In genomic region chr20:57802877-57803717, GRCh38 we compare ENCODE assay signal across 22 cellular contexts.
"Had no signal": no experiment of that assay in that cellular context is flagged by ENCODE, and none has a peak within 500 bp of the region (broad histone marks: within the 10 kb centered on the region; RNA-seq: fewer than 3 reads in every experiment).

No MANE protein-coding gene starts in this region.

- H3K27me3 ChIP-seq: adrenal gland, colonic mucosa, gastrocnemius medialis, thyroid gland had no signal

- H3K9me3 ChIP-seq: adrenal gland, colonic mucosa, esophagus squamous epithelium, gastrocnemius medialis, lower lobe of right lung, prostate gland, spleen, thyroid gland had no signal

- H3K4me1 ChIP-seq: adrenal gland, colonic mucosa, gastrocnemius medialis, lower lobe of right lung, prostate gland, spleen, thyroid gland had no signal

- H3K4me3 ChIP-seq: adrenal gland, colonic mucosa, dorsolateral prefrontal cortex, esophagus squamous epithelium, gastrocnemius medialis, lower lobe of right lung, prostate gland, spleen, thyroid gland had no signal

- H3K36me3 ChIP-seq: adrenal gland, colonic mucosa, esophagus squamous epithelium, gastrocnemius medialis, lower lobe of right lung, prostate gland, spleen, thyroid gland had no signal

- H3K27ac ChIP-seq: adrenal gland, colonic mucosa, dorsolateral prefrontal cortex, esophagus squamous epithelium, gastrocnemius medialis, lower lobe of right lung, prostate gland, spleen, thyroid gland had no signal

- DNase-seq: activated CD4-positive, alpha-beta T cell treated with anti-CD3 and anti-CD28 coated beads for 4 hours; activated CD4-positive, alpha-beta T cell treated with anti-CD3 and anti-CD28 coated beads, Interleukin-2, amount 50 U/mL, for 48 hours; activated CD4-positive, CD25-positive, alpha-beta regulatory T cell; activated CD8-positive, alpha-beta memory T cell treated with anti-CD3 and anti-CD28 coated beads, Interleukin-2, amount 50 U/mL, for 48 hours; activated gamma-delta T cell; activated naive CD4-positive, alpha-beta T cell treated with anti-CD3 and anti-CD28 coated beads, Interleukin-2, amount 50 U/mL, for 16 hours; activated T-cell treated with anti-CD3 and anti-CD28 coated beads, Interleukin-2, amount 50 U/mL, for 72 hours; adrenal gland; colonic mucosa; dorsolateral prefrontal cortex; esophagus squamous epithelium; gastrocnemius medialis; head of caudate nucleus; kidney; lower lobe of right lung; naive B cell; spleen; stimulated activated CD4-positive, alpha-beta T cell treated with anti-CD3 and anti-CD28 coated beads, Interleukin-4, amount 100 ng/mL, for 1 hour; stimulated activated naive CD4-positive, alpha-beta T cell; T1000; thyroid gland had no signal

- ATAC-seq: activated T-cell treated with anti-CD3 and anti-CD28 coated beads, Interleukin-2, amount 50 U/mL, for 72 hours; gastrocnemius medialis; lower lobe of right lung had no signal
